9 cellular contexts compared by ENCODE assay signal in genomic region chr9:18881740-18882139, GRCh38.
"Had no signal": no experiment of that assay in that cellular context is flagged by ENCODE, and none has a peak within 500 bp of the region (broad histone marks: within the 10 kb centered on the region; RNA-seq: fewer than 3 reads in every experiment).

No MANE protein-coding gene starts in this region.

- H3K27ac ChIP-seq: GM23248, HL-60 had no signal

- H3K4me3 ChIP-seq: GM23248, HAP-1 had no signal

- DNase-seq: GM23248, GOT3, H7, HFFc6, KBM-7 had no signal

- H3K9me3 ChIP-seq: HAP-1 had no signal

- H3K36me3 ChIP-seq: HAP-1 had no signal

- H3K4me1 ChIP-seq: HAP-1 had no signal

- FAIRE-seq: HepG2 had no signal

- ATAC-seq: HCT116, HepG2 had no signal
